ENCODE assay signal across 1 cellular context in the genomic region with DNA sequence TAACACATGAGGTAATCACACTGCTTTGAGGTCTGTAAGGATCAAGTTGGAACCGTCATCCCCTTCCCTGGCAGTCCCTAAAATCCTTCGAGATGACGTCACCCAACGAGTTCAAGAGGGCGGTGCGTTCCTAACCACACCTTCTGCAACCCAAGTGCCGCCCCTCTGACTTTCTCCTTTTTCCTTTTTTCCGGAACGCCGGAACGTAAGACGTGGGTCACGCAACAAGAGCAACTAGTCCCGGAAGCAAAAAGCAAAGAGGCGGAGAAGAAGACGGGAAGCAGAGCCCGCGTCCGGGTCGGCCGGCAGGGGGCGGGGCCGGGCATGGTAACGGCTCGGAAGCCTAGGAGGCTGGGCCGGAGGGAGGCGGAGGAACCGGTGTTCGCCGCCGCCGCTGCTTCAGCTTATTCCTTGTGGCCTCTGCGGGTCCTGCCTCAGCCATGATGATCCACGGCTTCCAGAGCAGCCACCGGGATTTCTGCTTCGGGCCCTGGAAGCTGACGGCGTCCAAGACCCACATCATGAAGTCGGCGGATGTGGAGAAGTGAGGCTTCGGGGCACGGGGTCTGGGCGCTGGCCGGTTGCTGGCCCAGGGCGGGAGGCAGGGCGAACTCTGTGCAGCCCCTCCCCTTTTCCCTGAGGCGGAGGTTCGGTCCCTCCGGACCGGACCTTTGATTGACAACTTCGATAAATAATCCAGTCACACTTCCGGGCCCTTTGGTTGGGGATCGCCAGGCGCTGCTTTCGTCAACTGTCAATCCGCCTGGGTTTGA.
TF ChIP-seq lines count a peak whose summit lies in the region.

Gene TIPRL (plus strand): TSS at position 325 of the 773 bp plus-strand sequence. CDS start 116 bp downstream, at position 441.

TF ChIP-seq in K562, 482 proteins besides CTCF, POLR2A, EP300 and RAD21 (continued from another document):
- TF ChIP-seq ATF6 (CRISPR knock-in tag; IDR thresholded peaks at IDR 0.05): peak; percentile 89; the same call in 1 of the 2 replicates
